8 cellular contexts compared by ENCODE assay signal in the genomic region with DNA sequence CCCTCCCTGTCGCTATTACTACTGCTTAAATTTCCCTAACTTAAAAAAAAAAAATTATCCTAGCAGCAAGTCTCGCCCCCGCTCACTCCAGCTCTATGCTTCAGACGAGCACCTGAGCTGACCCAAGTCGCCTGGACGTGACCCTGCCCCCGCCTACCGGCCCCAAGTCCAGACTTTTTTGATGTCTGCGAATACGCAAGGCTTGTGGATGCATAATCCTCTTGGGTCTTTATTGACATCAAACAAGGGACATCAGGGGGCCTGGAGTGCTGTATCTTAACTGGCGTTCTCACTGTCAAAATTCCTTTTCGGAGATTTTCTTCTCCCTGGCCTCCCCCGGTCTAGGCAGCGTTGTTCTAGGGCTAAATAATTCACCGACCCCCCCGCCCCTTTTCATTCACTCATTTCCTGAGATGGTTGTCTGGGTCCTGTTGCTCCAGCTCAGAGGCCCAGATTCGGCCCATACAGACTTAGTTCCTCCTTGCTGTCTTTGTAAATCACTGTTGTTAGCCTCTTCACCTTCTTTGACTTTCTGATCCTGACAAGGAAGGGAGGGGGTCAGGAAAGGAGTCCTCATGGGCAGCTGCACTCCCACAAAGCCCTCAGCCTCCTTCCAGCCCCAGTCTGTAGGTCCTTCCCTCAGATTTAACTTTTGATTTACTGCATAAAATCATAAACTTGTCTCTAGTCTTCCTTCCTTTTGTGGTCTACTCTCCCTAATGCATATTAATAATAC. TPM values are rescaled to one million over a fixed set of nuclear protein-coding genes. Genes with fewer than 3 reads are reported as not detected.
DNase-seq lines count a peak whose midpoint lies in the region; ATAC-seq lines count a peak whose summit lies in the region.

No MANE protein-coding gene starts in this region.

- H3K4me1 Mint-ChIP-seq in activated CD4-positive, alpha-beta memory T cell treated with anti-CD3 and anti-CD28 coated beads, Interleukin-2, amount 10 ng/mL, durations not matched to agents 7 days and 5 days, result peaks cover 29% of the 10 kb centered on the region

- H3K9ac ChIP-seq in iPS-18a (ENCODE audit: low read length) (no peak overlapping the region), stomach smooth muscle (ENCODE audit: low read length in 2 of 2) (peak overlapping the region in 1 of 2 donors; percentile 47)

- peak overlapping the region; percentile 60 for H3K4me3 ChIP-seq in iPS-18a (ENCODE audit: low read length)
- H3K4me3 ChIP-seq in stomach smooth muscle (ENCODE audit: low read length in 2 of 2), result peak overlapping the region in 1 of 2 donors; percentile 83

- no peaks in the 10 kb centered on the region for H3K36me3 ChIP-seq in iPS-18a (ENCODE audit: control insufficient read depth, low read depth, low read length)
- H3K36me3 ChIP-seq in stomach smooth muscle (ENCODE audit: control insufficient read depth in 2 of 2, insufficient read depth in 2 of 2, low read length in 2 of 2), result no peaks in the 10 kb centered on the region

- H3K9me3 ChIP-seq in iPS-18a (ENCODE audit: control insufficient read depth, low read depth, low read length) (no peaks in the 10 kb centered on the region), stomach smooth muscle (ENCODE audit: control insufficient read depth in 2 of 2, low read length in 2 of 2) (no peaks in the 10 kb centered on the region)

- CTCF ChIA-PET in activated CD4-positive, alpha-beta memory T cell treated with anti-CD3 and anti-CD28 coated beads, Interleukin-2, amount 10 ng/mL, durations not matched to agents 7 days and 5 days (lab: Charles Lee), result interaction anchor here (0.7 to 2.4 kb wide), 3 partner anchors 9 to 234 kb away, joined by 3 to 12 read pairs (median 4); no protein-coding TSS in a partner anchor

- peaks cover 4% of the 10 kb centered on the region for H3K36me3 Mint-ChIP-seq in activated CD4-positive, alpha-beta memory T cell treated with anti-CD3 and anti-CD28 coated beads, Interleukin-2, amount 10 ng/mL, durations not matched to agents 7 days and 5 days (ENCODE audit: low read depth)

- H3K4me1 ChIP-seq in iPS-18a (ENCODE audit: control insufficient read depth, low read depth, low read length) (peaks cover 26% of the 10 kb centered on the region), stomach smooth muscle (ENCODE audit: control insufficient read depth, insufficient read depth, low read length) (peaks cover 51% of the 10 kb centered on the region)

- no peak overlapping the region for H3K27ac Mint-ChIP-seq in activated CD4-positive, alpha-beta memory T cell treated with anti-CD3 and anti-CD28 coated beads, Interleukin-2, amount 10 ng/mL, durations not matched to agents 7 days and 5 days

- H3K27me3 Mint-ChIP-seq in activated CD4-positive, alpha-beta memory T cell treated with anti-CD3 and anti-CD28 coated beads, Interleukin-2, amount 10 ng/mL, durations not matched to agents 7 days and 5 days, result peaks cover 51% of the 10 kb centered on the region

- DNase-seq in NCI-H82 (lab: John Stamatoyannopoulos, UW) (peak; percentile 62), NCI-H82 treated with DMSO at 0.1 percent for 48 hours (lab: John Stamatoyannopoulos, UW; ENCODE audit: unreplicated experiment) (no peak), kidney tubule cell (ENCODE audit: low spot score) (no peak), C1 segment of cervical spinal cord (lab: John Stamatoyannopoulos, UW) (no peak)
- DNase-seq in activated CD4-positive, alpha-beta memory T cell treated with anti-CD3 and anti-CD28 coated beads, Interleukin-2, amount 10 ng/mL, durations not matched to agents 7 days and 5 days, result no peak

- POLR2A ChIA-PET in activated CD4-positive, alpha-beta memory T cell treated with anti-CD3 and anti-CD28 coated beads, Interleukin-2, amount 10 ng/mL, durations not matched to agents 7 days and 5 days (lab: Charles Lee), result no interaction called here

- H3K9me3 Mint-ChIP-seq in activated CD4-positive, alpha-beta memory T cell treated with anti-CD3 and anti-CD28 coated beads, Interleukin-2, amount 10 ng/mL, durations not matched to agents 7 days and 5 days, result no peaks in the 10 kb centered on the region

- H3K27ac ChIP-seq in iPS-18a (ENCODE audit: low read length) (no peak overlapping the region), stomach smooth muscle (ENCODE audit: low read length) (peak overlapping the region; percentile 64)

- no peak for ATAC-seq in HG02840 (IDR thresholded peaks at IDR 0.05; ENCODE audit: low FRiP score, unreplicated experiment)

- H3K4me3 Mint-ChIP-seq in activated CD4-positive, alpha-beta memory T cell treated with anti-CD3 and anti-CD28 coated beads, Interleukin-2, amount 10 ng/mL, durations not matched to agents 7 days and 5 days, result peak overlapping the region; percentile 39

- peaks cover 39% of the 10 kb centered on the region for H3K27me3 ChIP-seq in iPS-18a (ENCODE audit: control insufficient read depth, insufficient read depth, low read length)
- H3K27me3 ChIP-seq in stomach smooth muscle (ENCODE audit: control insufficient read depth in 1 of 2, insufficient read depth in 2 of 2, low read length in 2 of 2), result no peaks in the 10 kb centered on the region

RNA-seq across cellular contexts. Expression of a gene that starts 0.6 kb away (rescaled TPM):
- under 1 TPM in 1 of 2 experiments, not detected in 1; 0.05 TPM for total RNA-seq in activated CD4-positive, alpha-beta memory T cell treated with anti-CD3 and anti-CD28 coated beads, Interleukin-2, amount 10 ng/mL, durations not matched to agents 7 days and 5 days

RNA-seq across cellular contexts. Expression of a gene that starts 17.6 kb away (rescaled TPM):
- 10 to 100 TPM; 16.7 to 20.4 TPM for total RNA-seq in activated CD4-positive, alpha-beta memory T cell treated with anti-CD3 and anti-CD28 coated beads, Interleukin-2, amount 10 ng/mL, durations not matched to agents 7 days and 5 days
